8 cellular contexts compared by ENCODE assay signal in genomic region chr6:109008537-109008950, GRCh38.
A peak's percentile ranks its signal among the peaks of the same experiment; 100 is the strongest.
DNase-seq lines count a peak whose midpoint lies in the region; ATAC-seq and TF ChIP-seq lines count a peak whose summit lies in the region.

No MANE protein-coding gene starts in this region.

- no peaks in the 10 kb centered on the region for H3K27me3 Mint-ChIP-seq in activated naive CD4-positive, alpha-beta T cell treated with anti-CD3 and anti-CD28 coated beads, Interleukin-2, amount 50 U/mL, for 24 hours

- peaks cover 1% of the 10 kb centered on the region for H3K36me3 Mint-ChIP-seq in activated naive CD4-positive, alpha-beta T cell treated with anti-CD3 and anti-CD28 coated beads, Interleukin-2, amount 50 U/mL, for 24 hours

- POLR2A ChIA-PET in Panc1 (lab: Charles Lee), result no interaction called here

- H3K4me1 Mint-ChIP-seq in activated naive CD4-positive, alpha-beta T cell treated with anti-CD3 and anti-CD28 coated beads, Interleukin-2, amount 50 U/mL, for 24 hours, result peaks cover 70% of the 10 kb centered on the region

- peak; percentile 9 for ATAC-seq in Panc1
- peak; percentile 61 for ATAC-seq in aorta (ENCODE audit: low FRiP score)
- no peak for ATAC-seq in HG02852 (IDR thresholded peaks at IDR 0.05; ENCODE audit: unreplicated experiment)

- no peak for DNase-seq in activated naive CD4-positive, alpha-beta T cell treated with Interleukin-2 at 50 U/mL for 16 hours
- DNase-seq in Panc1 (ENCODE audit: low read depth, low spot score) (peak; percentile 18), aorta (no peak), germinal center (ENCODE audit: low spot score) (no peak)

- H3K27ac ChIP-seq in Panc1 (ENCODE audit: low read length) (peak overlapping the region; percentile 65), ectodermal cell (ENCODE audit: insufficient read depth, low read depth, low read length, poor library complexity, severe bottlenecking) (no peak overlapping the region), aorta (ENCODE audit: low read depth in 1 of 2, low read length in 2 of 2) (peak overlapping the region in 1 of 2 donors; percentile 58)

- peak overlapping the region; percentile 95 for H3K4me3 Mint-ChIP-seq in activated naive CD4-positive, alpha-beta T cell treated with anti-CD3 and anti-CD28 coated beads, Interleukin-2, amount 50 U/mL, for 24 hours

- TF ChIP-seq CTCF in Panc1 (IDR thresholded peaks at IDR 0.05), result no peak

- H3K9me3 Mint-ChIP-seq in activated naive CD4-positive, alpha-beta T cell treated with anti-CD3 and anti-CD28 coated beads, Interleukin-2, amount 50 U/mL, for 24 hours, result no peaks in the 10 kb centered on the region

- intact Hi-C loops in Panc1 (cut with micrococcal nuclease; ENCODE audit: unreplicated experiment) (loop anchor here (5.0 kb wide), 1 partner anchor 379 kb away; no protein-coding TSS in a partner anchor), aorta (cut with DNase I) (loop anchor here in 1 of 2 donors (5.0 kb wide), 2 partner anchors 61 to 64 kb away; no protein-coding TSS in a partner anchor)

- H3K4me1 ChIP-seq in Panc1 (ENCODE audit: control insufficient read depth, insufficient read depth, low read length), result peaks cover 15% of the 10 kb centered on the region
- H3K4me1 ChIP-seq in ectodermal cell (ENCODE audit: control insufficient read depth, insufficient read depth, low read length), result peaks cover 7% of the 10 kb centered on the region
- H3K4me1 ChIP-seq in mononuclear cell (ENCODE audit: insufficient read depth, low read length), result peaks cover 33% of the 10 kb centered on the region
- no peaks in the 10 kb centered on the region for H3K4me1 ChIP-seq in aorta (ENCODE audit: control insufficient read depth in 1 of 2, insufficient read depth in 2 of 2, low read length in 2 of 2)

- peak overlapping the region; percentile 92 for H3K27ac Mint-ChIP-seq in activated naive CD4-positive, alpha-beta T cell treated with anti-CD3 and anti-CD28 coated beads, Interleukin-2, amount 50 U/mL, for 24 hours

- H3K27me3 ChIP-seq in Panc1 (ENCODE audit: control insufficient read depth, insufficient read depth, low read length), result no peaks in the 10 kb centered on the region
- peaks cover 3% of the 10 kb centered on the region for H3K27me3 ChIP-seq in ectodermal cell (ENCODE audit: control insufficient read depth, insufficient read depth, low read length, poor library complexity, severe bottlenecking)
- no peaks in the 10 kb centered on the region for H3K27me3 ChIP-seq in mononuclear cell (ENCODE audit: insufficient read depth, low read length)
- no peaks in the 10 kb centered on the region for H3K27me3 ChIP-seq in aorta (ENCODE audit: control insufficient read depth in 1 of 2, insufficient read depth in 2 of 2, low read length in 1 of 2)

- WGBS in ectodermal cell, 2 experiments, result 23 to 26% methylated on average over 6 of the region's 6 CpGs
- WGBS in aorta, 2 donors, result 33 to 40% methylated on average over 6 of the region's 6 CpGs

- H3K4me3 ChIP-seq in Panc1 (ENCODE audit: low read depth in 2 of 2, low read length in 2 of 2) (peak overlapping the region; percentile 71 to 79), ectodermal cell (ENCODE audit: insufficient read depth, low read depth, low read length) (peak overlapping the region; percentile 57), mononuclear cell (ENCODE audit: low read length) (peak overlapping the region; percentile 64), aorta (ENCODE audit: low read length in 2 of 2) (peak overlapping the region; percentile 58 to 76)

- H3K36me3 ChIP-seq in Panc1 (ENCODE audit: control insufficient read depth, insufficient read depth, low read length) (no peaks in the 10 kb centered on the region), ectodermal cell (ENCODE audit: control insufficient read depth, insufficient read depth, low read length) (no peaks in the 10 kb centered on the region), aorta (ENCODE audit: control insufficient read depth in 1 of 2, insufficient read depth in 2 of 2, low read length in 1 of 2) (no peaks in the 10 kb centered on the region)

- in situ Hi-C loops in Panc1 (cut with HindIII; ENCODE audit: low pct_unique_long_range_greater_than_20kb, low sequenced_read_pairs), result no loop called here

- CTCF ChIA-PET in Panc1 (lab: Charles Lee), result no interaction called here

- H3K9me3 ChIP-seq in Panc1 (ENCODE audit: control insufficient read depth, insufficient read depth, low read depth, low read length) (no peaks in the 10 kb centered on the region), ectodermal cell (ENCODE audit: control insufficient read depth, low read length) (no peaks in the 10 kb centered on the region), mononuclear cell (ENCODE audit: low read depth, low read length) (no peaks in the 10 kb centered on the region), aorta (ENCODE audit: control insufficient read depth, low read length) (no peaks in the 10 kb centered on the region)

- BruUV-seq in Panc1 (replicated peaks; lab: Mats Ljungman, UMichigan), result no TSS peak
